ENCODE assay signal across 20 cellular contexts in the genomic region with DNA sequence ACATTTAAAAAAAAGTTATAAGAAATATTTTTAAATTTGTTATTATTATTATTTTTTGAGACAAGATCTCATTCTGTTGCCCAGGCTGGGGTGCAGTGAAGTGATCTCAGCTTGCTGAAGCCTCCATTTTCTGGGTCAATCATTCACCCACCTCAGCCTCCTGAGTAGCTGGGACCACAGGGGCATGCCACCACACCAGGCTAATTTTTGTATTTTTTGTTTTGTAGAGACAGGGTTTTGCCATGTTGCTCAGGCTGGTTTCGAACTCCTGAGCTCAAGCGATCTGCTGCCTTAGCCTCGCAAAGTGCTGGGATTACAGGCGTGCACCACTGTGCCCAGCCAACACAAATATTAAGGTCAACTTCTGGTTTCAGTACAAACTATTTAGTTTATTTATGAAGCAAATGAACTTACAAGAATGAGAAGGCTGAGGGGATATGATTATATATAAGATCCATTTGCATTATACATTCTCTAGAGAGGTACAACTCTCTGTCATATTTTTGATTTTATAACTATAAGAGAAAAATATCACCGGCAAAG. TPM values are rescaled to one million over a fixed set of nuclear protein-coding genes. Genes with fewer than 3 reads are reported as not detected.
DNase-seq lines count a peak whose midpoint lies in the region; ATAC-seq and TF ChIP-seq lines count a peak whose summit lies in the region.
"Had no signal": no experiment of that assay in that cellular context is flagged by ENCODE, and none has a peak within 500 bp of the region (broad histone marks: within the 10 kb centered on the region; RNA-seq: fewer than 3 reads in every experiment).

No MANE protein-coding gene starts in this region.

- WGBS in SK-N-SH (ENCODE audit: low lambda C conversion rate): 95% methylated on average over 5 of the region's 5 CpGs

- TF ChIP-seq CTCF in SK-N-SH (IDR thresholded peaks at IDR 0.05): no peak
- TF ChIP-seq CTCF in fibroblast of lung (conservative IDR thresholded peaks at IDR 0.05 in 1 of 2, IDR thresholded peaks at IDR 0.05 in 1 of 2; ENCODE audit: low read depth in 1 of 2, low read length in 2 of 2): no peak

- peaks cover 92% of the 10 kb centered on the region for H3F3A ChIP-seq in SK-N-SH (replicated peaks; ENCODE audit: insufficient read depth)

- peaks cover 68% of the 10 kb centered on the region for H3K79me2 ChIP-seq in SK-N-SH (ENCODE audit: insufficient read depth)
- H3K79me2 ChIP-seq in fibroblast of lung (ENCODE audit: control insufficient read depth, insufficient read depth, low read length): peaks cover 6% of the 10 kb centered on the region

- no peak overlapping the region for H2AFZ ChIP-seq in SK-N-SH (ENCODE audit: low read depth)
- H2AFZ ChIP-seq in fibroblast of lung (ENCODE audit: low read length): no peak overlapping the region

- CTCF ChIA-PET in SK-N-SH (lab: Yijun Ruan, JAX): interaction anchor here (0.8 to 5.2 kb wide), 4 partner anchors 13 to 197 kb away, joined by 3 to 24 read pairs (median 14); no protein-coding TSS in a partner anchor

- H3K27me3 ChIP-seq in SK-N-SH (ENCODE audit: insufficient read depth) (no peaks in the 10 kb centered on the region), SJSA1 (replicated peaks) (no peaks in the 10 kb centered on the region), fibroblast of lung (ENCODE audit: control insufficient read depth, insufficient read depth, low read length) (no peaks in the 10 kb centered on the region)
- H3K27me3 ChIP-seq in BLaER1 treated with 17β-estradiol and CSF1 and Interleukin-3, amounts not matched to agents 10 nM and 100 nM: no peaks in the 10 kb centered on the region
- H3K27me3 ChIP-seq: body of pancreas, tibial artery had no signal

- peak overlapping the region in 1 of 2 experiments; percentile 98; a peak in 3 of 4 replicates for H3K27ac ChIP-seq in SK-N-SH (ENCODE audit: low read depth in 2 of 2, low read length in 1 of 2)
- H3K27ac ChIP-seq in BLaER1 treated with 17β-estradiol and CSF1 and Interleukin-3, amounts not matched to agents 10 nM and 100 nM: peak overlapping the region in 10 of 11 experiments; percentile 80 to 98 (median 94); a peak in 20 of 22 replicates
- peak overlapping the region; percentile 90 for H3K27ac ChIP-seq in SJSA1
- H3K27ac ChIP-seq in fibroblast of lung (ENCODE audit: insufficient read depth, low read length): no peak overlapping the region
- H3K27ac ChIP-seq: tibial artery had no signal

- no peaks in the 10 kb centered on the region for H4K20me1 ChIP-seq in SK-N-SH (ENCODE audit: insufficient read depth)
- H4K20me1 ChIP-seq in BLaER1 treated with 17β-estradiol and CSF1 and Interleukin-3, amounts not matched to agents 10 nM and 100 nM: no peaks in the 10 kb centered on the region
- no peaks in the 10 kb centered on the region for H4K20me1 ChIP-seq in fibroblast of lung (ENCODE audit: control insufficient read depth, extremely low read depth, insufficient read depth, low read length)

- TF ChIP-seq EP300 in SK-N-SH (IDR thresholded peaks at IDR 0.05; ENCODE audit: borderline replicate concordance in 1 of 2, low read depth in 1 of 2, low read length in 1 of 2): no peak

- ATAC-seq in SK-N-SH treated with all-trans-retinoic acid at 6 μM for 48 hours: no peak
- ATAC-seq: body of pancreas, left cardiac atrium, mucosa of descending colon had no signal

- no peak for TF ChIP-seq RAD21 in SK-N-SH (IDR thresholded peaks at IDR 0.05; ENCODE audit: low read length)

- H3K36me3 ChIP-seq in SK-N-SH (replicated peaks in 1 of 2; ENCODE audit: control insufficient read depth in 1 of 2, insufficient read depth in 2 of 2, low read length in 1 of 2) (peaks cover 5 to 11% of the 10 kb centered on the region in 2 experiments), SJSA1 (peaks cover 24% of the 10 kb centered on the region), fibroblast of lung (ENCODE audit: control insufficient read depth, insufficient read depth, low read length) (no peaks in the 10 kb centered on the region)
- H3K36me3 ChIP-seq in BLaER1 treated with 17β-estradiol and CSF1 and Interleukin-3, amounts not matched to agents 10 nM and 100 nM: no peaks in the 10 kb centered on the region; a peak in 1 of 22 replicates
- H3K36me3 ChIP-seq: tibial artery, WERI-Rb-1 had no signal

- H3K9me2 ChIP-seq in SK-N-SH: no peaks in the 10 kb centered on the region

- H3K9ac ChIP-seq in SK-N-SH: no peak overlapping the region; the same call in 1 of the 2 replicates
- peak overlapping the region in 10 of 11 experiments; percentile 62 to 88 (median 80); a peak in 20 of 22 replicates for H3K9ac ChIP-seq in BLaER1 treated with 17β-estradiol and CSF1 and Interleukin-3, amounts not matched to agents 10 nM and 100 nM
- H3K9ac ChIP-seq in fibroblast of lung (ENCODE audit: insufficient read depth, low read length): no peak overlapping the region

- POLR2A ChIA-PET in SK-N-SH (lab: Yijun Ruan, JAX): interaction anchor here (1.2 kb wide), 1 partner anchor 17 kb away, joined by 3 read pairs; no protein-coding TSS in a partner anchor

- H3K4me2 ChIP-seq in SK-N-SH (0 out of 2 replicates have a peak overlapping the region, but pooled peaks have one; percentile 77), fibroblast of lung (ENCODE audit: extremely low read depth, insufficient read depth, low read length) (no peak overlapping the region)
- peak overlapping the region; percentile 67 to 96 (median 84) for H3K4me2 ChIP-seq in BLaER1 treated with 17β-estradiol and CSF1 and Interleukin-3, amounts not matched to agents 10 nM and 100 nM

- H3K4me1 ChIP-seq in SK-N-SH (ENCODE audit: control insufficient read depth in 1 of 2, insufficient read depth in 2 of 2, low read depth in 1 of 2, low read length in 1 of 2) (peaks cover 47 to 57% of the 10 kb centered on the region in 2 experiments), SJSA1 (replicated peaks) (peaks cover 57% of the 10 kb centered on the region), fibroblast of lung (ENCODE audit: control insufficient read depth, extremely low read depth, insufficient read depth, low read length) (peaks cover 9% of the 10 kb centered on the region)
- peaks cover 82 to 100% (median 97%) of the 10 kb centered on the region in 10 experiments for H3K4me1 ChIP-seq in BLaER1 treated with 17β-estradiol and CSF1 and Interleukin-3, amounts not matched to agents 10 nM and 100 nM

- no peaks in the 10 kb centered on the region for H3K9me3 ChIP-seq in SK-N-SH
- peaks cover 0 to under 1% (median 0%) of the 10 kb centered on the region in 11 experiments; a peak in 2 of 22 replicates for H3K9me3 ChIP-seq in BLaER1 treated with 17β-estradiol and CSF1 and Interleukin-3, amounts not matched to agents 10 nM and 100 nM (replicated peaks in 1 of 11)
- H3K9me3 ChIP-seq in SJSA1 (replicated peaks): no peaks in the 10 kb centered on the region
- no peaks in the 10 kb centered on the region for H3K9me3 ChIP-seq in fibroblast of lung (ENCODE audit: control insufficient read depth, insufficient read depth, low read depth, low read length)
- H3K9me3 ChIP-seq: body of pancreas, mucosa of descending colon, tibial artery had no signal

- DNase-seq in SK-N-SH (no peak), SJSA1 (ENCODE audit: low read depth in 1 of 2, low spot score in 2 of 2) (no peak), fibroblast of lung (ENCODE audit: low read depth in 2 of 2) (peak; percentile 25 to 59), NCI-H2081 treated with DMSO at 0.1 percent for 48 hours (lab: John Stamatoyannopoulos, UW) (no peak), AG08395 (ENCODE audit: low spot score) (no peak), NCI-H1417 treated with DMSO at 0.1 percent for 48 hours (lab: John Stamatoyannopoulos, UW) (no peak)
- DNase-seq: activated gamma-delta T cell; body of pancreas; DMS153; foreskin melanocyte; left cardiac atrium; mucosa of descending colon; NCI-H146; NCI-H226; NK-92 treated with Interleukin-12 subunit alpha and Interleukin-12 subunit beta, amount 100 ng/mL, for 24 hours; tibial artery; WERI-Rb-1 had no signal

- no peak overlapping the region for H3K4me3 ChIP-seq in SK-N-SH (ENCODE audit: low read depth in 2 of 2, low read length in 1 of 2)
- peak overlapping the region in 4 of 10 experiments; percentile 16 to 48 (median 36); a peak in 5 of 20 replicates for H3K4me3 ChIP-seq in BLaER1 treated with 17β-estradiol and CSF1 and Interleukin-3, amounts not matched to agents 10 nM and 100 nM
- H3K4me3 ChIP-seq in SJSA1: no peak overlapping the region
- no peak overlapping the region for H3K4me3 ChIP-seq in fibroblast of lung (replicated peaks in 1 of 4; ENCODE audit: control extremely low read depth in 1 of 4, insufficient read depth in 1 of 4, low read depth in 3 of 4, low read length in 4 of 4)
- H3K4me3 ChIP-seq: body of pancreas, coronary artery, mucosa of descending colon, tibial artery had no signal

TF ChIP-seq in SK-N-SH, 30 proteins besides CTCF, POLR2A, EP300 and RAD21 (continues in another document):
- TF ChIP-seq SMC3 (IDR thresholded peaks at IDR 0.05; ENCODE audit: low read depth, low read length) (no peak), RXRA (IDR thresholded peaks at IDR 0.05; ENCODE audit: borderline replicate concordance, low read depth) (no peak), TEAD4 (IDR thresholded peaks at IDR 0.05; ENCODE audit: borderline replicate concordance, insufficient read depth) (no peak), TAF1 (IDR thresholded peaks at IDR 0.05; ENCODE audit: borderline replicate concordance, low read depth, low read length) (no peak)

TF ChIP-seq in SK-N-SH treated with all-trans-retinoic acid at 6 μM for 48 hours, 23 proteins besides CTCF, POLR2A, EP300 and RAD21 (continues in another document):
- no peak for TF ChIP-seq BACH2 (CRISPR knock-in tag; IDR thresholded peaks at IDR 0.05; ENCODE audit: borderline replicate concordance)
- TF ChIP-seq ESRRG (CRISPR knock-in tag; IDR thresholded peaks at IDR 0.05): no peak
- TF ChIP-seq ZFP3 (CRISPR knock-in tag; IDR thresholded peaks at IDR 0.05): no peak

RNA-seq across cellular contexts. Expression of gene FAM133B, which starts 45.9 kb away (rescaled TPM):
- polyA plus RNA-seq in SK-N-SH (2012; rRNA removed): 13.8 and 16.3 TPM in 2 replicates
- polyA plus RNA-seq in SK-N-SH (2012; cell fraction: cytosol; rRNA removed): 14.7 and 21.1 TPM in 2 replicates
- polyA plus RNA-seq in SK-N-SH (2012; cell fraction: nucleus; rRNA removed): 13.0 and 33.6 TPM in 2 replicates
- 26.9 and 34.0 TPM in 2 replicates for total RNA-seq in SJSA1 (2014; rRNA removed; shearing (Covaris generic))
- 13.6 and 20.3 TPM in 2 replicates for total RNA-seq in fibroblast of lung
- polyA plus RNA-seq in fibroblast of lung: 21.8 and 22.0 TPM in 2 replicates
- polyA plus RNA-seq in fibroblast of lung (2012): 19.6 and 21.3 TPM in 2 replicates
- polyA minus RNA-seq in fibroblast of lung (ENCODE audit: low replicate concordance): 0.31 and 3.0 TPM in 2 replicates

Comparison
In these comparisons a context has a peak if more than half of its experiments do, and no peak if none do; other contexts are left out.
1. DNase-seq: peak in fibroblast of lung (2 of 2); none in SK-N-SH (single experiment), SJSA1 (0 of 2), NCI-H2081 treated with DMSO at 0.1 percent for 48 hours (single experiment), AG08395 (single experiment) and NCI-H1417 treated with DMSO at 0.1 percent for 48 hours (single experiment).
2. H3K9ac ChIP-seq: peak in BLaER1 treated with 17β-estradiol and CSF1 and Interleukin-3, amounts not matched to agents 10 nM and 100 nM (10 of 11); none in SK-N-SH (single experiment) and fibroblast of lung (single experiment).